ENCODE assay signal across 14 cellular contexts in the genomic region with DNA sequence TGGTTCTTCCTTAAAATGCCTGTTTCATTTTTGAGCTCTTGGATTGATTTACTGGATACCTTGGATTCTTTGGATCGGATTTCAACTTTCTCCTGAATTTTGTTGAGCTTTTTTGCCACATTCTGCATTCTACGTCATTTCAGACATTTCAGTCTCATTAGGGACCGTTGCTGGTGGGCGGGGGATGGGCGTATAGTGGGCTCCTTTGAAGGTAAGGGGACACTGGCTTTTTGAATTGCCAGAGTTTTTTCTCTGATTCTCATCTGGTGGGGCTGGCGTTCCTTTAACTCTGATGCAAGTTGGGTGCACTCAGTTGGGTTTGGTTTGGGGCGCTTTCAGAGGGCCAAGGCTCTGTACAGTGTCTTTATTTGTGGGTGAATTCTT.
DNase-seq lines count a peak whose midpoint lies in the region; ATAC-seq, FAIRE-seq and TF ChIP-seq lines count a peak whose summit lies in the region.
"Had no signal": no experiment of that assay in that cellular context is flagged by ENCODE, and none has a peak within 500 bp of the region (broad histone marks: within the 10 kb centered on the region; RNA-seq: fewer than 3 reads in every experiment).

No MANE protein-coding gene starts in this region.

- TF ChIP-seq EP300 in GM12878 (IDR thresholded peaks at IDR 0.05; ENCODE audit: borderline replicate concordance in 1 of 2, control insufficient read depth in 1 of 2, low read depth in 2 of 2, low read length in 2 of 2): no peak

- peaks cover 7% of the 10 kb centered on the region for H3K4me1 Mint-ChIP-seq in MCF 10A (ENCODE audit: insufficient read depth, unreplicated experiment)

- no peak for TF ChIP-seq POLR2A in GM12878 (IDR thresholded peaks at IDR 0.05; ENCODE audit: low read depth, low read length)

- POLR2A ChIA-PET in MCF 10A (lab: Yijun Ruan, JAX): no interaction called here
- POLR2A ChIA-PET in GM12878 (lab: Charles Lee): no interaction called here

- ATAC-seq in HG03280 (IDR thresholded peaks at IDR 0.05; ENCODE audit: unreplicated experiment) (peak; percentile 21), GM12878 (peak; percentile 46)

- dilution Hi-C loops in mammary epithelial cell (cut with HindIII; ENCODE audit: low sequenced_read_pairs): no loop called here

- intact Hi-C loops in MCF 10A (cut with micrococcal nuclease) (loop anchor here (1.0 to 5.0 kb wide), 3 partner anchors 123 to 276 kb away; no protein-coding TSS in a partner anchor), mammary epithelial cell (cut with micrococcal nuclease) (loop anchor here (1.0 kb wide), 2 partner anchors 213 to 276 kb away; no protein-coding TSS in a partner anchor), GM12878 (cut with micrococcal nuclease; ENCODE audit: unreplicated experiment) (loop anchor here (2.0 kb wide), 1 partner anchor 275 kb away; no protein-coding TSS in a partner anchor)

- H3K27me3 ChIP-seq in mammary epithelial cell (ENCODE audit: insufficient read depth, low read length) (no peaks in the 10 kb centered on the region), GM12878 (replicated peaks in 1 of 2; ENCODE audit: control insufficient read depth in 2 of 2, insufficient read depth in 2 of 2, low read length in 1 of 2) (no peaks in the 10 kb centered on the region)
- H3K27me3 ChIP-seq: gastroesophageal sphincter, tibial artery had no signal

- no TSS peak for BruUV-seq in MCF 10A (replicated peaks; lab: Mats Ljungman, UMichigan)
- BruUV-seq in mammary epithelial cell (replicated peaks; lab: Mats Ljungman, UMichigan): no TSS peak
- no TSS peak for BruUV-seq in GM12878 (replicated peaks; lab: Mats Ljungman, UMichigan)

- SMC1A ChIA-PET in GM12878 (lab: Charles Lee; ENCODE audit: uncharacterized antibody, unreplicated experiment): interaction anchor here (0.7 to 1.4 kb wide), 4 partner anchors 10 to 277 kb away, joined by 3 read pairs; no protein-coding TSS in a partner anchor

- peaks cover 33% of the 10 kb centered on the region for H3K36me3 Mint-ChIP-seq in MCF 10A (ENCODE audit: insufficient read depth, unreplicated experiment)
- H3K36me3 Mint-ChIP-seq: naive B cell had no signal

- WGBS in mammary epithelial cell (ENCODE audit: low coverage, missing lambda C conversion rate): 72% methylated on average over 4 of the region's 7 CpGs
- WGBS in GM12878 (ENCODE audit: insufficient coverage, insufficient replicate concordance, low lambda C conversion rate, missing lambda C conversion rate): 13% methylated on average over 7 of the region's 7 CpGs

- H3K4me2 ChIP-seq in mammary epithelial cell (ENCODE audit: insufficient read depth, low read depth, low read length): no peak overlapping the region
- H3K4me2 ChIP-seq in GM12878 (ENCODE audit: control insufficient read depth, insufficient read depth): no peak overlapping the region

- H3K4me3 ChIP-seq in mammary epithelial cell (replicated peaks in 1 of 3; ENCODE audit: insufficient read depth in 1 of 3, low read depth in 2 of 3, low read length in 3 of 3): no peak overlapping the region
- no peak overlapping the region for H3K4me3 ChIP-seq in GM12878
- H3K4me3 ChIP-seq: gastroesophageal sphincter, tibial artery had no signal

- FAIRE-seq in GM12878 (lab: Jason Lieb, UNC): no peak

- DNase-seq in MCF 10A (ENCODE audit: unreplicated experiment) (no peak), mammary epithelial cell (no peak), GM12878 (ENCODE audit: low read depth, low spot score) (no peak), GM19240 (ENCODE audit: insufficient read length, low spot score) (no peak), HPDE6-E6E7 (ENCODE audit: extremely low spot score) (no peak)
- no peak for DNase-seq in activated CD4-positive, alpha-beta T cell treated with anti-CD3 and anti-CD28 coated beads for 48 hours
- DNase-seq in activated CD4-positive, alpha-beta T cell treated with anti-CD3 and anti-CD28 coated beads for 4 hours: no peak
- DNase-seq: NCI-H2171 had no signal

- H4K20me1 ChIP-seq in mammary epithelial cell (ENCODE audit: insufficient read depth, low read length) (no peaks in the 10 kb centered on the region), GM12878 (ENCODE audit: control insufficient read depth, insufficient read depth) (no peaks in the 10 kb centered on the region)

- no peak overlapping the region for H3K9ac ChIP-seq in mammary epithelial cell (ENCODE audit: insufficient read depth, low read length)
- no peak overlapping the region for H3K9ac ChIP-seq in GM12878 (ENCODE audit: control insufficient read depth, insufficient read depth, low read length)

- no peak overlapping the region for H3K4me3 Mint-ChIP-seq in MCF 10A (ENCODE audit: unreplicated experiment)
- H3K4me3 Mint-ChIP-seq: activated naive CD8-positive, alpha-beta T cell; dendritic cell treated with granulocyte-macrophage colony-stimulating factor and Interleukin-4, amounts not matched to agents 40 ng/mL and 50 ng/mL, for 4 days had no signal

- no peaks in the 10 kb centered on the region for H3K27me3 Mint-ChIP-seq in MCF 10A (ENCODE audit: insufficient read depth, unreplicated experiment)
- H3K27me3 Mint-ChIP-seq: dendritic cell treated with granulocyte-macrophage colony-stimulating factor and Interleukin-4, amounts not matched to agents 40 ng/mL and 50 ng/mL, for 4 days; naive B cell had no signal

- TF ChIP-seq CTCF in MCF 10A (IDR thresholded peaks at IDR 0.05; ENCODE audit: unreplicated experiment) (no peak), mammary epithelial cell (conservative IDR thresholded peaks at IDR 0.05 in 1 of 2, IDR thresholded peaks at IDR 0.05 in 1 of 2; ENCODE audit: extremely low read depth in 1 of 2, insufficient read depth in 1 of 2, low read depth in 1 of 2, low read length in 2 of 2) (no peak), GM12878 (IDR thresholded peaks at IDR 0.05 in 2 of 3, conservative IDR thresholded peaks at IDR 0.05 in 1 of 3; ENCODE audit: control insufficient read depth in 2 of 3, extremely low read depth in 1 of 3, insufficient read depth in 1 of 3, low read depth in 3 of 3, low read length in 3 of 3) (no peak)

- peak overlapping the region; percentile 55 for H3K27ac Mint-ChIP-seq in MCF 10A (ENCODE audit: low read depth, unreplicated experiment)
- H3K27ac Mint-ChIP-seq: activated naive CD8-positive, alpha-beta T cell; dendritic cell treated with granulocyte-macrophage colony-stimulating factor and Interleukin-4, amounts not matched to agents 40 ng/mL and 50 ng/mL, for 4 days had no signal

- H3K4me1 ChIP-seq in mammary epithelial cell (ENCODE audit: insufficient read depth, low read length): no peaks in the 10 kb centered on the region
- no peaks in the 10 kb centered on the region for H3K4me1 ChIP-seq in GM12878 (ENCODE audit: control insufficient read depth, insufficient read depth, low read length)
- H3K4me1 ChIP-seq: gastroesophageal sphincter had no signal

- H2AFZ ChIP-seq in mammary epithelial cell (ENCODE audit: low read depth, low read length) (no peak overlapping the region), GM12878 (ENCODE audit: control insufficient read depth, low read depth, low read length) (peak overlapping the region; percentile 58)

- H3K79me2 ChIP-seq in mammary epithelial cell (ENCODE audit: insufficient read depth, low read length) (no peaks in the 10 kb centered on the region), GM12878 (ENCODE audit: control insufficient read depth, insufficient read depth, low read length) (no peaks in the 10 kb centered on the region)

- no peaks in the 10 kb centered on the region for H3K9me3 Mint-ChIP-seq in MCF 10A (ENCODE audit: unreplicated experiment)
- H3K9me3 Mint-ChIP-seq: dendritic cell treated with granulocyte-macrophage colony-stimulating factor and Interleukin-4, amounts not matched to agents 40 ng/mL and 50 ng/mL, for 4 days had no signal

- H3K9me3 ChIP-seq in mammary epithelial cell (replicated peaks; ENCODE audit: insufficient read depth, low read length) (no peaks in the 10 kb centered on the region), GM12878 (replicated peaks; ENCODE audit: control insufficient read depth, insufficient read depth, low read length) (no peaks in the 10 kb centered on the region)
- H3K9me3 ChIP-seq: gastroesophageal sphincter, tibial artery had no signal

- H3K36me3 ChIP-seq in mammary epithelial cell (ENCODE audit: insufficient read depth, low read length) (peaks cover 17% of the 10 kb centered on the region), GM12878 (ENCODE audit: control insufficient read depth in 2 of 2, insufficient read depth in 2 of 2, low read length in 1 of 2) (no peaks in the 10 kb centered on the region)

- RAD21 ChIA-PET in GM12878 (lab: Charles Lee; ENCODE audit: unreplicated experiment): no interaction called here

- no peak for TF ChIP-seq RAD21 in GM12878 (IDR thresholded peaks at IDR 0.05; ENCODE audit: insufficient read depth, low read depth, low read length)

- H3K27ac ChIP-seq in mammary epithelial cell (ENCODE audit: insufficient read depth, low read depth, low read length) (no peak overlapping the region), GM12878 (ENCODE audit: control insufficient read depth, insufficient read depth) (no peak overlapping the region)
- H3K27ac ChIP-seq: gastroesophageal sphincter, tibial artery had no signal

- in situ Hi-C loops in mammary epithelial cell (cut with MboI; ENCODE audit: low sequenced_read_pairs in 2 of 2) (loop anchor here (10.0 to 25.0 kb wide), 3 partner anchors 112 to 279 kb away; no protein-coding TSS in a partner anchor), GM12878 (cut with MboI) (loop anchor here (5.0 kb wide), 1 partner anchor 277 kb away; no protein-coding TSS in a partner anchor)

- CTCF ChIA-PET in MCF 10A (lab: Yijun Ruan, JAX) (interaction anchor here (0.7 to 4.1 kb wide), 21 partner anchors 9 to 294 kb away, joined by 3 to 63 read pairs (median 4); no protein-coding TSS in a partner anchor), mammary epithelial cell (lab: Charles Lee; ENCODE audit: low non-redundant PET) (no interaction called here), GM12878 (lab: Yijun Ruan, JAX) (interaction anchor here (0.6 to 2.0 kb wide), 12 partner anchors 11 to 1287 kb away, joined by 3 to 17 read pairs (median 4); no protein-coding TSS in a partner anchor)

TF ChIP-seq in GM12878, 131 proteins besides CTCF, POLR2A, EP300 and RAD21 (continues in another document):
- TF ChIP-seq SMAD1 (IDR thresholded peaks at IDR 0.05; ENCODE audit: low read depth, partially characterized antibody) (no peak), SMAD5 (IDR thresholded peaks at IDR 0.05; ENCODE audit: low read depth) (no peak), RB1 (IDR thresholded peaks at IDR 0.05; ENCODE audit: borderline replicate concordance) (no peak), RUNX3 (IDR thresholded peaks at IDR 0.05; ENCODE audit: low read length) (no peak), ETV6 (conservative IDR thresholded peaks at IDR 0.05 in 1 of 2, IDR thresholded peaks at IDR 0.05 in 1 of 2; ENCODE audit: borderline replicate concordance in 1 of 2, low read depth in 1 of 2) (no peak), ASH2L (IDR thresholded peaks at IDR 0.05; ENCODE audit: borderline replicate concordance, low read depth) (no peak), TAF1 (IDR thresholded peaks at IDR 0.05; ENCODE audit: borderline replicate concordance, low read depth, low read length) (no peak), BRCA1 (IDR thresholded peaks at IDR 0.05; ENCODE audit: low read depth, low read length) (no peak), PML (IDR thresholded peaks at IDR 0.05; ENCODE audit: low read length) (no peak)
